ENCODE assay signal across 16 cellular contexts in genomic region chr1:211705439-211706205, GRCh38. TPM values are rescaled to one million over a fixed set of nuclear protein-coding genes. Genes with fewer than 3 reads are reported as not detected.
DNase-seq lines count a peak whose midpoint lies in the region; ATAC-seq and TF ChIP-seq lines count a peak whose summit lies in the region.
"Had no signal": no experiment of that assay in that cellular context is flagged by ENCODE, and none has a peak within 500 bp of the region (broad histone marks: within the 10 kb centered on the region; RNA-seq: fewer than 3 reads in every experiment).

No MANE protein-coding gene starts in this region.

- H3K4me1 ChIP-seq in SK-N-SH (ENCODE audit: control insufficient read depth in 1 of 2, insufficient read depth in 2 of 2, low read depth in 1 of 2, low read length in 1 of 2) (peaks cover 0 to 12% of the 10 kb centered on the region in 2 experiments; a peak in 1 of 4 replicates), sigmoid colon (peaks cover 0 to 13% (median 5%) of the 10 kb centered on the region in 4 donors)
- H3K4me1 ChIP-seq: tibial nerve had no signal

- H3K27ac Mint-ChIP-seq in stimulated activated naive B cell treated with anti-CD40 and anti-IgM and Interleukin-4, amounts not matched to agents 10 μg/mL and 1 μg/mL and 100 μg/mL, for 72 hours: peak overlapping the region; percentile 16
- H3K27ac Mint-ChIP-seq: activated naive CD8-positive, alpha-beta T cell treated with anti-CD3 and anti-CD28 coated beads, Interleukin-2, amount 50 U/mL, for 24 hours had no signal

- H3K4me2 ChIP-seq in SK-N-SH: no peak overlapping the region

- H3K36me3 ChIP-seq in SK-N-SH (replicated peaks in 1 of 2; ENCODE audit: control insufficient read depth in 1 of 2, insufficient read depth in 2 of 2, low read length in 1 of 2) (no peaks in the 10 kb centered on the region), sigmoid colon (no peaks in the 10 kb centered on the region)
- H3K36me3 ChIP-seq: tibial nerve had no signal

- no peak for TF ChIP-seq POLR2A in sigmoid colon (IDR thresholded peaks at IDR 0.05)

- no peaks in the 10 kb centered on the region for H4K20me1 ChIP-seq in SK-N-SH (ENCODE audit: insufficient read depth)

- POLR2A ChIA-PET in SK-N-SH (lab: Yijun Ruan, JAX): no interaction called here

- no peaks in the 10 kb centered on the region for H3F3A ChIP-seq in SK-N-SH (replicated peaks; ENCODE audit: insufficient read depth)

- peaks cover 15 to 17% of the 10 kb centered on the region in 2 donors for H3K27me3 Mint-ChIP-seq in stimulated activated naive B cell treated with anti-CD40 and anti-IgM and Interleukin-4, amounts not matched to agents 10 μg/mL and 1 μg/mL and 100 μg/mL, for 72 hours
- H3K27me3 Mint-ChIP-seq: activated naive CD8-positive, alpha-beta T cell treated with anti-CD3 and anti-CD28 coated beads, Interleukin-2, amount 50 U/mL, for 24 hours had no signal

- TF ChIP-seq RAD21 in SK-N-SH (IDR thresholded peaks at IDR 0.05; ENCODE audit: low read length): no peak

- intact Hi-C loops in sigmoid colon (cut with DNase I): no loop called here

- ATAC-seq in SK-N-SH treated with all-trans-retinoic acid at 6 μM for 48 hours (peak; percentile 42; the same call in 2 of the 3 replicates), GM21619 (IDR thresholded peaks at IDR 0.05; ENCODE audit: unreplicated experiment) (no peak)
- no peak for ATAC-seq in stimulated activated naive B cell treated with anti-CD40 and anti-IgM and Interleukin-4, amounts not matched to agents 10 μg/mL and 1 μg/mL and 100 μg/mL, for 72 hours (replicated peaks)
- ATAC-seq: activated naive CD8-positive, alpha-beta T cell treated with anti-CD3 and anti-CD28 coated beads, Interleukin-2, amount 50 U/mL, for 24 hours had no signal

- H3K27me3 ChIP-seq in SK-N-SH (ENCODE audit: insufficient read depth): no peaks in the 10 kb centered on the region
- H3K27me3 ChIP-seq in sigmoid colon: no peaks in the 10 kb centered on the region
- H3K27me3 ChIP-seq: tibial nerve had no signal

- no peaks in the 10 kb centered on the region for H3K9me2 ChIP-seq in SK-N-SH

- DNase-seq in SK-N-SH: no peak
- DNase-seq in NCI-H526 treated with DMSO at 0.1 percent for 48 hours (lab: John Stamatoyannopoulos, UW): peak; percentile 34
- DNase-seq in epithelial cell of prostate (ENCODE audit: low read depth, low spot score): peak; percentile 56
- no peak for DNase-seq in stimulated activated naive B cell treated with anti-CD40 and anti-IgM and Interleukin-4, amounts not matched to agents 10 μg/mL and 1 μg/mL and 100 μg/mL, for 72 hours
- DNase-seq in sigmoid colon: no peak
- DNase-seq in activated naive CD4-positive, alpha-beta T cell (lab: John Stamatoyannopoulos, UW): no peak
- DNase-seq: activated CD4-positive, alpha-beta T cell treated with anti-CD3 and anti-CD28 coated beads, Interleukin-2, amount 50 U/mL, for 4 hours; activated naive CD8-positive, alpha-beta T cell treated with anti-CD3 and anti-CD28 coated beads, Interleukin-2, amount 50 U/mL, for 24 hours; GF-D8; hypothalamus; NCI-H187; retina had no signal

- H3K9ac ChIP-seq in SK-N-SH: no peak overlapping the region

- 62% methylated on average over 6 of the region's 6 CpGs for WGBS in SK-N-SH (ENCODE audit: low lambda C conversion rate)
- WGBS in sigmoid colon, 2 donors: 62 to 72% methylated on average over 6 of the region's 6 CpGs

- H3K4me3 Mint-ChIP-seq in stimulated activated naive B cell treated with anti-CD40 and anti-IgM and Interleukin-4, amounts not matched to agents 10 μg/mL and 1 μg/mL and 100 μg/mL, for 72 hours: no peak overlapping the region
- H3K4me3 Mint-ChIP-seq: activated naive CD8-positive, alpha-beta T cell treated with anti-CD3 and anti-CD28 coated beads, Interleukin-2, amount 50 U/mL, for 24 hours; neural crest cell had no signal

- H3K9me3 ChIP-seq in SK-N-SH (no peaks in the 10 kb centered on the region), sigmoid colon (no peaks in the 10 kb centered on the region)
- H3K9me3 ChIP-seq: tibial nerve had no signal

- no peaks in the 10 kb centered on the region for H3K9me3 Mint-ChIP-seq in stimulated activated naive B cell treated with anti-CD40 and anti-IgM and Interleukin-4, amounts not matched to agents 10 μg/mL and 1 μg/mL and 100 μg/mL, for 72 hours
- H3K9me3 Mint-ChIP-seq: activated naive CD8-positive, alpha-beta T cell treated with anti-CD3 and anti-CD28 coated beads, Interleukin-2, amount 50 U/mL, for 24 hours had no signal

- TF ChIP-seq EP300 in SK-N-SH (IDR thresholded peaks at IDR 0.05; ENCODE audit: borderline replicate concordance in 1 of 2, low read depth in 1 of 2, low read length in 1 of 2) (no peak), sigmoid colon (IDR thresholded peaks at IDR 0.05) (no peak)

- H3K27ac ChIP-seq in SK-N-SH (ENCODE audit: low read depth in 2 of 2, low read length in 1 of 2) (no peak overlapping the region), epithelial cell of prostate (peak overlapping the region; percentile 52), sigmoid colon (peak overlapping the region in 1 of 4 donors; percentile 3)
- H3K27ac ChIP-seq: tibial nerve had no signal

- TF ChIP-seq CTCF in SK-N-SH (IDR thresholded peaks at IDR 0.05): no peak
- TF ChIP-seq CTCF in sigmoid colon (IDR thresholded peaks at IDR 0.05): no peak

- H3K4me3 ChIP-seq in SK-N-SH (ENCODE audit: low read depth in 2 of 2, low read length in 1 of 2) (no peak overlapping the region), sigmoid colon (no peak overlapping the region)
- H3K4me3 ChIP-seq: tibial nerve had no signal

- CTCF ChIA-PET in SK-N-SH (lab: Yijun Ruan, JAX): interaction anchor here (1.4 to 4.3 kb wide), 2 partner anchors 15 to 25 kb away, joined by 3 to 19 read pairs; no protein-coding TSS in a partner anchor

- no peak overlapping the region for H2AFZ ChIP-seq in SK-N-SH (ENCODE audit: low read depth)

- no peaks in the 10 kb centered on the region for H3K36me3 Mint-ChIP-seq in stimulated activated naive B cell treated with anti-CD40 and anti-IgM and Interleukin-4, amounts not matched to agents 10 μg/mL and 1 μg/mL and 100 μg/mL, for 72 hours

- H3K4me1 Mint-ChIP-seq in stimulated activated naive B cell treated with anti-CD40 and anti-IgM and Interleukin-4, amounts not matched to agents 10 μg/mL and 1 μg/mL and 100 μg/mL, for 72 hours: peaks cover 2 to 13% of the 10 kb centered on the region in 2 donors
- H3K4me1 Mint-ChIP-seq: activated naive CD8-positive, alpha-beta T cell treated with anti-CD3 and anti-CD28 coated beads, Interleukin-2, amount 50 U/mL, for 24 hours had no signal

- H3K79me2 ChIP-seq in SK-N-SH (ENCODE audit: insufficient read depth): no peaks in the 10 kb centered on the region

TF ChIP-seq in SK-N-SH treated with all-trans-retinoic acid at 6 μM for 48 hours, 23 proteins besides CTCF, POLR2A, EP300 and RAD21 (continues in another document):
- TF ChIP-seq CREB5 (CRISPR knock-in tag; IDR thresholded peaks at IDR 0.05; ENCODE audit: low read depth): no peak

TF ChIP-seq in SK-N-SH, 30 proteins besides CTCF, POLR2A, EP300 and RAD21 (continues in another document):
- TF ChIP-seq CHD2 (IDR thresholded peaks at IDR 0.05; ENCODE audit: low read length, partially characterized antibody): no peak
- no peak for TF ChIP-seq SMC3 (IDR thresholded peaks at IDR 0.05; ENCODE audit: low read depth, low read length)
- TF ChIP-seq TCF12 (IDR thresholded peaks at IDR 0.05): no peak
- TF ChIP-seq, protein P1, sequence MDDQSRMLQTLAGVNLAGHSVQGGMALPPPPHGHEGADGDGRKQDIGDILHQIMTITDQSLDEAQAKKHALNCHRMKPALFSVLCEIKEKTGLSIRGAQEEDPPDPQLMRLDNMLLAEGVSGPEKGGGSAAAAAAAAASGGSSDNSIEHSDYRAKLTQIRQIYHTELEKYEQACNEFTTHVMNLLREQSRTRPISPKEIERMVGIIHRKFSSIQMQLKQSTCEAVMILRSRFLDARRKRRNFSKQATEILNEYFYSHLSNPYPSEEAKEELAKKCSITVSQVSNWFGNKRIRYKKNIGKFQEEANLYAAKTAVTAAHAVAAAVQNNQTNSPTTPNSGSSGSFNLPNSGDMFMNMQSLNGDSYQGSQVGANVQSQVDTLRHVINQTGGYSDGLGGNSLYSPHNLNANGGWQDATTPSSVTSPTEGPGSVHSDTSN (IDR thresholded peaks at IDR 0.05): no peak
- TF ChIP-seq IRF3 (IDR thresholded peaks at IDR 0.05; ENCODE audit: low read depth, low read length): no peak
- TF ChIP-seq NRF1 (IDR thresholded peaks at IDR 0.05; ENCODE audit: low read depth, low read length): no peak
- TF ChIP-seq TAF1 (IDR thresholded peaks at IDR 0.05; ENCODE audit: borderline replicate concordance, low read depth, low read length): no peak
- TF ChIP-seq JUND (IDR thresholded peaks at IDR 0.05): no peak
- TF ChIP-seq TEAD4 (IDR thresholded peaks at IDR 0.05; ENCODE audit: borderline replicate concordance, insufficient read depth): no peak
- TF ChIP-seq YY1 (IDR thresholded peaks at IDR 0.05; ENCODE audit: low read depth): no peak
- no peak for TF ChIP-seq SIN3A (IDR thresholded peaks at IDR 0.05; ENCODE audit: borderline replicate concordance, low read depth, low read length)
- TF ChIP-seq NFIC (IDR thresholded peaks at IDR 0.05; ENCODE audit: borderline replicate concordance): no peak
- no peak for TF ChIP-seq MXI1 (IDR thresholded peaks at IDR 0.05; ENCODE audit: low read depth, low read length)

RNA-seq across cellular contexts. Expression of gene NEK2, which starts 30.2 kb away (rescaled TPM):
- polyA plus RNA-seq in SK-N-SH (2012; rRNA removed) (8.2 and 9.4 TPM in 2 replicates), sigmoid colon (10 to 100 TPM in 1 of 3 donors, 1 to 10 TPM in 2; 1.8 to 11.5 (median 8.1) TPM)
- polyA plus RNA-seq in SK-N-SH (2012; cell fraction: cytosol; rRNA removed): 11.5 and 12.7 TPM in 2 replicates
- polyA plus RNA-seq in SK-N-SH (2012; cell fraction: nucleus; rRNA removed): 3.4 and 4.2 TPM in 2 replicates
- 1 to 10 TPM in 1 of 4 donors, under 1 TPM in 1, not detected in 2; 0.41 to 1.9 TPM for total RNA-seq in sigmoid colon

Comparison
In these comparisons a context has a peak if more than half of its experiments do, and no peak if none do; other contexts are left out.
1. DNase-seq: peak in NCI-H526 treated with DMSO at 0.1 percent for 48 hours (single experiment) and epithelial cell of prostate (single experiment); none in SK-N-SH (single experiment), stimulated activated naive B cell treated with anti-CD40 and anti-IgM and Interleukin-4, amounts not matched to agents 10 μg/mL and 1 μg/mL and 100 μg/mL, for 72 hours (single experiment), sigmoid colon (single experiment) and activated naive CD4-positive, alpha-beta T cell (0 of 4).